ENCODE assay signal across 21 cellular contexts in the genomic region with DNA sequence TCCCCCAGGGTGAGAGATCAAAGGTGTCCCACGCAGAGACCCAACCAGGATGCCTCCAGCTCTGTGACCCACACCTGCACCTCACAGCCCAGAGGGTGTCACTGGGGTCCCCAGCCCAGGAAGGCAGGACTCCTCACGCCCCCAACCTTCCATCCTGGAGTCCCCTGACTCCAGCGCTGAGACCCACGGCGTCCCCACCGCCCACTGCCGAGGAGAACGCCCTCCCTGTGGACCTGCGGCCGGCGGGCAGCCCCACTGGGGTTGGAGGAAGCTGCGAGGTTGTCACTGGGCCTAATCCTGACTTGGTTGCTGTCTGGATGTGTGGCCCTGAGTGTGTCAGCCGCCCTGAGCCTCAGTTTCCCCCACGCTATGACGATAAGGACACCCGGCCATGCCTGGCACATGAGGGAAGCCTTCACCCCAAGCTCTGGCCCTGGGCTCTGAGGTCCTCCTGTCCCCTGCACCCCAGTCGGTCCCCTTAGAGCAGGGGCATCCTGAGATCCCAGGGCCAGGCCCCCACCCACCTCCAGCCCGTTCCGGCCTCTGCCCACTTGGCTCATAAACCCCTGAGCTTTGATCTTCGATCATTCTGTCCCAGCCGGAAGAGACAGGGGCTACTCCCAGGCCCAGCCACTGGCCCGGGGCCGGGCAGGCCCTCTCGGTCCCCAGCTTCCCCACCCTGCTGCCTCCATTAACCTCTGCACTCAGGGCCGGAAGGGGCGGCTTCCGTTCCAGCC.
"Had no signal": no experiment of that assay in that cellular context is flagged by ENCODE, and none has a peak within 500 bp of the region (broad histone marks: within the 10 kb centered on the region; RNA-seq: fewer than 3 reads in every experiment).

No MANE protein-coding gene starts in this region.

- H3K4me3 ChIP-seq: colonic mucosa, esophagus squamous epithelium, smooth muscle cell, suprapubic skin, tibial artery, upper lobe of right lung had no signal

- H3K27me3 ChIP-seq: colonic mucosa had no signal

- DNase-seq: activated CD4-positive, alpha-beta T cell treated with anti-CD3 and anti-CD28 coated beads, Interleukin-2, amount 50 U/mL, for 1 hour; activated CD4-positive, CD25-positive, alpha-beta regulatory T cell treated with anti-CD3 and anti-CD28 coated beads, Interleukin-2, amount 50 U/mL, for 72 hours; activated CD8-positive, alpha-beta T cell treated with anti-CD3 and anti-CD28 coated beads for 36 hours; activated naive CD8-positive, alpha-beta T cell treated with anti-CD3 and anti-CD28 coated beads, Interleukin-2, amount 50 U/mL, for 24 hours; activated T-cell treated with anti-CD3 and anti-CD28 coated beads, Interleukin-2, amount 50 U/mL, for 48 hours; amygdala; colonic mucosa; effector CD8-positive, alpha-beta T cell; esophagus squamous epithelium; foreskin melanocyte; midbrain; stimulated activated CD4-positive, alpha-beta T cell treated with anti-CD3 and anti-CD28 coated beads, Interleukin-15, amount 100 ng/mL, for 24 hours; stimulated activated CD4-positive, alpha-beta T cell treated with anti-CD3 and anti-CD28 coated beads, Interleukin-2, amount 100 ng/mL, for 24 hours; stimulated activated naive CD4-positive, alpha-beta T cell; tibial artery; upper lobe of right lung had no signal

- ATAC-seq: activated CD8-positive, alpha-beta T cell treated with anti-CD3 and anti-CD28 coated beads for 36 hours; activated naive CD8-positive, alpha-beta T cell treated with anti-CD3 and anti-CD28 coated beads, Interleukin-2, amount 50 U/mL, for 24 hours; naive thymus-derived CD8-positive, alpha-beta T cell; sciatic nerve; upper lobe of right lung had no signal

- H3K4me2 ChIP-seq: smooth muscle cell had no signal

- H3K36me3 ChIP-seq: colonic mucosa, esophagus squamous epithelium, suprapubic skin, tibial artery, upper lobe of right lung had no signal

- H3K4me1 ChIP-seq: colonic mucosa, esophagus squamous epithelium, suprapubic skin, tibial artery, upper lobe of right lung had no signal

- H3K27ac ChIP-seq: colonic mucosa, epithelial cell of prostate, esophagus squamous epithelium, suprapubic skin, tibial artery, upper lobe of right lung had no signal

- H3K9me3 ChIP-seq: colonic mucosa, esophagus squamous epithelium, suprapubic skin, tibial artery, upper lobe of right lung had no signal
